9 cellular contexts compared by ENCODE assay signal in the genomic region with DNA sequence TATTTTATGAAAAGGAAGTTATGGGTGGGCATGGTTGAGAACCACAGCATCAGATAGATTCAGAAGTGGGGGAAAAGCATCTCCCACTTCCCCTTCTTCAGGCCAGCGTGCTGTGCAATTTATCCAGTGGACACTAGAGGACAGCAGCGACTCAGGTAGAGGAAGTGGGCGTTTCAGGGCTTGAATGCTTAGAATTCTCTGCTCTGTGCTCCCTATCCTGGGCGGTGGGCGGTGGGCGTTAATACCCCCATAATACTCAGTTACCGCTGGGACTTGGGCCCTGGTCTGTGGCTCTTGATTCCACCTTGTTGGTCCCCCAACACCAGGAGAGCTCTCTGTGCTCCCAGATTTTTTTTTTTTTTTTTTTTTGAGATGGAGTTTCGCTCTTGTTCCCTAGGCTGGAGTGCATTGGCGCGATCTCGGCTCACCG. TPM values are rescaled to one million over a fixed set of nuclear protein-coding genes. Genes with fewer than 3 reads are reported as not detected.
A peak's percentile ranks its signal among the peaks of the same experiment; 100 is the strongest.
DNase-seq lines count a peak whose midpoint lies in the region; ATAC-seq and TF ChIP-seq lines count a peak whose summit lies in the region.
"Had no signal": no experiment of that assay in that cellular context is flagged by ENCODE, and none has a peak within 500 bp of the region (broad histone marks: within the 10 kb centered on the region; RNA-seq: fewer than 3 reads in every experiment).

No MANE protein-coding gene starts in this region.

- H3K9me2 ChIP-seq in hepatocyte (replicated peaks; ENCODE audit: insufficient read depth): no peaks in the 10 kb centered on the region

- H3K36me3 ChIP-seq in RWPE2 (ENCODE audit: low read depth) (no peaks in the 10 kb centered on the region), hepatocyte (replicated peaks; ENCODE audit: insufficient read depth, low read depth) (no peaks in the 10 kb centered on the region)

- ATAC-seq in RWPE2 (ENCODE audit: low read depth) (peak; percentile 85), HG03442 (IDR thresholded peaks at IDR 0.05; ENCODE audit: unreplicated experiment) (no peak), HG02588 (IDR thresholded peaks at IDR 0.05; ENCODE audit: unreplicated experiment) (no peak)
- peak; percentile 68 to 77 for ATAC-seq in activated naive CD4-positive, alpha-beta T cell treated with anti-CD3 and anti-CD28 coated beads, Interleukin-2, amount 50 U/mL, for 72 hours

- WGBS in hepatocyte (ENCODE audit: low lambda C conversion rate, missing lambda C conversion rate): 20% methylated on average over 9 of the region's 12 CpGs

- H3K4me3 ChIP-seq in RWPE2 (ENCODE audit: severe bottlenecking) (no peak overlapping the region), hepatocyte (no peak overlapping the region)

- DNase-seq in DMS53 treated with DMSO at 0.1 percent for 48 hours (lab: John Stamatoyannopoulos, UW; ENCODE audit: unreplicated experiment): peak; percentile 33
- DNase-seq in Kasumi-1 (lab: John Stamatoyannopoulos, UW): peak; percentile 77 to 78
- no peak for DNase-seq in RWPE2 (ENCODE audit: low spot score)
- peak in 1 of 2 donors; percentile 47 for DNase-seq in activated naive CD4-positive, alpha-beta T cell treated with anti-CD3 and anti-CD28 coated beads, Interleukin-2, amount 50 U/mL, for 72 hours (ENCODE audit: low spot score in 2 of 2)
- peak; percentile 76 for DNase-seq in hepatocyte (ENCODE audit: low spot score)
- peak in 2 of 3 donors; percentile 16 to 42 for DNase-seq in stimulated activated CD4-positive, alpha-beta T cell treated with anti-CD3 and anti-CD28 coated beads, Interleukin-12 subunit alpha, Interleukin-12 subunit beta, amount 100 ng/mL, for 48 hours (ENCODE audit: low read depth in 2 of 3, low spot score in 1 of 3)

- no peaks in the 10 kb centered on the region for H3K36me3 Mint-ChIP-seq in activated naive CD4-positive, alpha-beta T cell treated with anti-CD3 and anti-CD28 coated beads, Interleukin-2, amount 50 U/mL, for 72 hours

- peak overlapping the region; percentile 47 for H3K4me2 ChIP-seq in hepatocyte

- no peak overlapping the region for H2AFZ ChIP-seq in hepatocyte

- H3K79me2 ChIP-seq in hepatocyte: no peaks in the 10 kb centered on the region

- no peaks in the 10 kb centered on the region for H4K20me1 ChIP-seq in hepatocyte (ENCODE audit: insufficient read depth, poor library complexity, severe bottlenecking)

- H3K4me1 ChIP-seq in RWPE2 (ENCODE audit: insufficient read depth, poor library complexity, severe bottlenecking): peaks cover 3% of the 10 kb centered on the region
- H3K4me1 ChIP-seq in hepatocyte (ENCODE audit: insufficient read depth): peaks cover 12% of the 10 kb centered on the region

- peak; percentile 95 for TF ChIP-seq CTCF in RWPE2 (IDR thresholded peaks at IDR 0.05; ENCODE audit: poor library complexity, severe bottlenecking)
- TF ChIP-seq CTCF in hepatocyte (IDR thresholded peaks at IDR 0.05; ENCODE audit: poor library complexity): peak; percentile 78

- H3K27ac Mint-ChIP-seq in activated naive CD4-positive, alpha-beta T cell treated with anti-CD3 and anti-CD28 coated beads, Interleukin-2, amount 50 U/mL, for 72 hours: no peak overlapping the region

- H3K27me3 ChIP-seq in RWPE2 (ENCODE audit: insufficient read depth, poor library complexity, severe bottlenecking) (no peaks in the 10 kb centered on the region), hepatocyte (no peaks in the 10 kb centered on the region)

- no peak overlapping the region for H3K27ac ChIP-seq in RWPE2 (ENCODE audit: poor library complexity, severe bottlenecking)
- H3K27ac ChIP-seq in hepatocyte: no peak overlapping the region

- H3K9me3 Mint-ChIP-seq in activated naive CD4-positive, alpha-beta T cell treated with anti-CD3 and anti-CD28 coated beads, Interleukin-2, amount 50 U/mL, for 72 hours: no peaks in the 10 kb centered on the region

- no peaks in the 10 kb centered on the region for H3K9me3 ChIP-seq in RWPE2 (ENCODE audit: severe bottlenecking)
- H3K9me3 ChIP-seq in hepatocyte (ENCODE audit: low read depth): no peaks in the 10 kb centered on the region

RNA-seq across cellular contexts. Expression of a gene that starts 3.7 kb away (rescaled TPM):
- not detected for total RNA-seq in activated naive CD4-positive, alpha-beta T cell treated with anti-CD3 and anti-CD28 coated beads, Interleukin-2, amount 50 U/mL, for 72 hours
- total RNA-seq in hepatocyte: not detected in 2 replicates
- polyA plus RNA-seq in hepatocyte: not detected in 2 replicates
- total RNA-seq: subcutaneous adipose tissue had no signal

RNA-seq across cellular contexts. Expression of a gene that starts 16.6 kb away (rescaled TPM):
- total RNA-seq in activated naive CD4-positive, alpha-beta T cell treated with anti-CD3 and anti-CD28 coated beads, Interleukin-2, amount 50 U/mL, for 72 hours: 10 to 100 TPM in 1 of 2 donors, 1 to 10 TPM in 1; 8.4 to 12.8 TPM
- total RNA-seq in hepatocyte: 0.80 and 0.87 TPM in 2 replicates
- 2.1 TPM in 1 of 2 replicates, not detected in the other for polyA plus RNA-seq in hepatocyte
- total RNA-seq: subcutaneous adipose tissue had no signal

RNA-seq across cellular contexts. Expression of a gene that starts 34.1 kb away (rescaled TPM):
- not detected for total RNA-seq in activated naive CD4-positive, alpha-beta T cell treated with anti-CD3 and anti-CD28 coated beads, Interleukin-2, amount 50 U/mL, for 72 hours
- not detected in 2 replicates for total RNA-seq in hepatocyte
- polyA plus RNA-seq in hepatocyte: not detected in 2 replicates

RNA-seq across cellular contexts. Expression of a gene that starts 39.4 kb away (rescaled TPM):
- not detected for total RNA-seq in activated naive CD4-positive, alpha-beta T cell treated with anti-CD3 and anti-CD28 coated beads, Interleukin-2, amount 50 U/mL, for 72 hours
- total RNA-seq in hepatocyte: 0.27 and 1.5 TPM in 2 replicates
- 0.56 and 1.7 TPM in 2 replicates for polyA plus RNA-seq in hepatocyte

RNA-seq across cellular contexts. Expression of a gene that starts 54.2 kb away (rescaled TPM):
- not detected for total RNA-seq in activated naive CD4-positive, alpha-beta T cell treated with anti-CD3 and anti-CD28 coated beads, Interleukin-2, amount 50 U/mL, for 72 hours
- total RNA-seq in hepatocyte: 32.0 and 40.1 TPM in 2 replicates
- polyA plus RNA-seq in hepatocyte: 39.0 and 42.2 TPM in 2 replicates
- total RNA-seq: subcutaneous adipose tissue had no signal

Comparison
In these comparisons a context has a peak if more than half of its experiments do, and no peak if none do; other contexts are left out.
1. ATAC-seq: peak in RWPE2 (single experiment) and activated naive CD4-positive, alpha-beta T cell treated with anti-CD3 and anti-CD28 coated beads, Interleukin-2, amount 50 U/mL, for 72 hours (2 of 2); none in HG03442 (single experiment) and HG02588 (single experiment).